In the genomic region with DNA sequence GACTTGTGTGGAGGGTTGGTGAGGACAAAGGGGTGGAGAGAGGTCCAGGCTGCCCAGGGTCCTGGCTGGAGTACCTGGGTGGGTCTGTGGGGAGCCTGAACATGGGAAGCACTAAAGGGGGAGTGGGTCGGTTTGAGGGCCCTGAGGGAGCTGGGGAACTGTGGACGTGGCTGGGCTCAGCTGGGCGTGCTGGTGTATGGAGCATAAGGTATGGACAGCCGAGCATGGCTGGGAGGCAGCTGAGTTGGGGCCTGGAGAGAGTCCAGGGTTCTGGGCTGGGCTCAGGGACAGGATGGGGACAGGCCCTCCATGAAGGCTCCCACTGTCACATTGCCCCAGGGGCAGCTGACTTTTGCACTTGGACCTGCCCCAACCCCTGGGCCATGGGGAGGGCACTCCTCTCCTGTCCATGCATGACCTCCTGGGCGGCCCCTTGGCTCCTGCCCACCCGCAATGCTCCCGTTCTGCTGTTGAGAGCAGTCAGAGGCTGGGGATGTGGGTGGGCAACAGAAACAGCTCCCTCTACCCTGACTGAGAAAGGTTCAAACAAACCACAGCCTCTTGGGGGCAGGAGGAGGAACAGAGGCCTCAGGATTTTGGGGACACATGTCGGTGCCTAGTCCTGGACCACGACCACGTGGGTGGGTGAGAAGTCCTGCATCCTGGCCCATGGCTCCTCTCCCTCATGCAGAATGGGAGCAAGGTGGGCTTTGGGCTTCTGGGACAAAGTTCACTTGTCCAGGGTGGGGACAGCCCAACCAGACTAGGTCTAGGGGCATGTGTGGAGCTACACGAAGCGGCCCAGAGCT, we compare ENCODE assay signal across 17 cellular contexts. TPM values are rescaled to one million over a fixed set of nuclear protein-coding genes. Genes with fewer than 3 reads are reported as not detected.
DNase-seq lines count a peak whose midpoint lies in the region; ATAC-seq, FAIRE-seq and TF ChIP-seq lines count a peak whose summit lies in the region.
"Had no signal": no experiment of that assay in that cellular context is flagged by ENCODE, and none has a peak within 500 bp of the region (broad histone marks: within the 10 kb centered on the region; RNA-seq: fewer than 3 reads in every experiment).

No MANE protein-coding gene starts in this region.

- H3K36me3 Mint-ChIP-seq in MCF 10A (ENCODE audit: insufficient read depth, unreplicated experiment) = peaks cover 11% of the 10 kb centered on the region
- no peaks in the 10 kb centered on the region for H3K36me3 Mint-ChIP-seq in IgD-negative memory B cell
- peaks cover 5% of the 10 kb centered on the region for H3K36me3 Mint-ChIP-seq in stimulated activated effector memory CD8-positive, alpha-beta T cell treated with anti-CD3 and anti-CD28 coated beads, Interleukin-12 subunit alpha, Interleukin-12 subunit beta, amount 100 ng/mL, for 72 hours

- 76% methylated on average over 7 of the region's 12 CpGs for WGBS in mammary epithelial cell (ENCODE audit: low coverage, missing lambda C conversion rate)

- H2AFZ ChIP-seq in mammary epithelial cell (ENCODE audit: low read depth, low read length) (no peak overlapping the region), endothelial cell of umbilical vein (ENCODE audit: low read depth, low read length) (no peak overlapping the region)

- no peaks in the 10 kb centered on the region for H3K27me3 Mint-ChIP-seq in MCF 10A (ENCODE audit: insufficient read depth, unreplicated experiment)
- H3K27me3 Mint-ChIP-seq in IgD-negative memory B cell = peaks cover 12% of the 10 kb centered on the region

- no peak for FAIRE-seq in endothelial cell of umbilical vein (lab: Jason Lieb, UNC)
- FAIRE-seq: H54 had no signal

- in situ Hi-C loops in mammary epithelial cell (cut with MboI; ENCODE audit: low sequenced_read_pairs in 2 of 2) = no loop called here

- H3K9me3 Mint-ChIP-seq in MCF 10A (ENCODE audit: unreplicated experiment) (no peaks in the 10 kb centered on the region), IgD-negative memory B cell (no peaks in the 10 kb centered on the region)
- H3K9me3 Mint-ChIP-seq in stimulated activated effector memory CD8-positive, alpha-beta T cell treated with anti-CD3 and anti-CD28 coated beads, Interleukin-12 subunit alpha, Interleukin-12 subunit beta, amount 100 ng/mL, for 72 hours = no peaks in the 10 kb centered on the region

- no peak for ATAC-seq in stimulated activated effector memory CD8-positive, alpha-beta T cell treated with anti-CD3 and anti-CD28 coated beads, Interleukin-12 subunit alpha, Interleukin-12 subunit beta, amount 100 ng/mL, for 72 hours
- ATAC-seq in esophagus mucosa = no peak

- dilution Hi-C loops in mammary epithelial cell (cut with HindIII; ENCODE audit: low sequenced_read_pairs) = no loop called here
- dilution Hi-C loops in endothelial cell of umbilical vein (cut with MboI; ENCODE audit: extremely low pct_ligation_motif_present, low sequenced_read_pairs) = no loop called here

- TF ChIP-seq CTCF in MCF 10A (IDR thresholded peaks at IDR 0.05; ENCODE audit: unreplicated experiment) = no peak
- no peak for TF ChIP-seq CTCF in mammary epithelial cell (conservative IDR thresholded peaks at IDR 0.05 in 1 of 2, IDR thresholded peaks at IDR 0.05 in 1 of 2; ENCODE audit: extremely low read depth in 1 of 2, insufficient read depth in 1 of 2, low read depth in 1 of 2, low read length in 2 of 2)
- no peak for TF ChIP-seq CTCF in endothelial cell of umbilical vein (IDR thresholded peaks at IDR 0.05; ENCODE audit: extremely low read depth in 1 of 2, insufficient read depth in 1 of 2, low read depth in 1 of 2, low read length in 2 of 2)

- H3K4me3 Mint-ChIP-seq in MCF 10A (ENCODE audit: unreplicated experiment) (peak overlapping the region; percentile 14), IgD-negative memory B cell (peak overlapping the region; percentile 33 to 58 (median 42))
- H3K4me3 Mint-ChIP-seq in stimulated activated effector memory CD8-positive, alpha-beta T cell treated with anti-CD3 and anti-CD28 coated beads, Interleukin-12 subunit alpha, Interleukin-12 subunit beta, amount 100 ng/mL, for 72 hours = peak overlapping the region; percentile 71

- no TSS peak for BruUV-seq in MCF 10A (replicated peaks; lab: Mats Ljungman, UMichigan)
- BruUV-seq in mammary epithelial cell (replicated peaks; lab: Mats Ljungman, UMichigan) = no TSS peak
- BruUV-seq in endothelial cell of umbilical vein (replicated peaks; lab: Mats Ljungman, UMichigan) = no TSS peak

- H3K4me1 ChIP-seq in mammary epithelial cell (ENCODE audit: insufficient read depth, low read length) (peaks cover 22% of the 10 kb centered on the region), endothelial cell of umbilical vein (ENCODE audit: control insufficient read depth, extremely low read depth, insufficient read depth, low read length) (peaks cover 55% of the 10 kb centered on the region)

- no peak overlapping the region for H3K4me3 ChIP-seq in mammary epithelial cell (replicated peaks in 1 of 3; ENCODE audit: insufficient read depth in 1 of 3, low read depth in 2 of 3, low read length in 3 of 3)
- no peak overlapping the region for H3K4me3 ChIP-seq in endothelial cell of umbilical vein (replicated peaks in 1 of 3; ENCODE audit: insufficient read depth in 1 of 3, low read depth in 1 of 3, low read length in 3 of 3)
- H3K4me3 ChIP-seq: uterus had no signal

- DNase-seq in MCF 10A (ENCODE audit: unreplicated experiment) (no peak), mammary epithelial cell (no peak), endothelial cell of umbilical vein (ENCODE audit: low read depth, low spot score) (no peak), AML-193 (lab: John Stamatoyannopoulos, UW) (no peak)
- DNase-seq in stimulated activated effector memory CD8-positive, alpha-beta T cell treated with anti-CD3 and anti-CD28 coated beads, Interleukin-12 subunit alpha, Interleukin-12 subunit beta, amount 100 ng/mL, for 72 hours (ENCODE audit: low spot score in 2 of 2) = no peak
- DNase-seq: activated naive CD4-positive, alpha-beta T cell treated with Interleukin-2 at 50 U/mL for 16 hours; DND-41; foreskin melanocyte; mesendoderm; NCI-H1048; RPMI8226; stimulated activated naive CD4-positive, alpha-beta T cell treated with Interleukin-2 at 50 U/mL for 16 hours; uterus had no signal

- TF ChIP-seq POLR2A in endothelial cell of umbilical vein (IDR thresholded peaks at IDR 0.05; ENCODE audit: low read depth, low read length) = no peak

- POLR2A ChIA-PET in MCF 10A (lab: Yijun Ruan, JAX) (interaction anchor here (0.5 to 3.8 kb wide), 11 partner anchors 9 to 1690 kb away, joined by 3 to 26 read pairs (median 3); a partner anchor contains a TSS), endothelial cell of umbilical vein (lab: Charles Lee) (interaction anchor here (1.6 to 2.3 kb wide), 3 partner anchors 10 to 17 kb away, joined by 4 to 21 read pairs (median 9); no protein-coding TSS in a partner anchor)

- CTCF ChIA-PET in MCF 10A (lab: Yijun Ruan, JAX) (interaction anchor here (0.6 to 10.8 kb wide), 16 partner anchors 10 to 501 kb away, joined by 3 to 284 read pairs (median 8); a partner anchor contains a TSS), mammary epithelial cell (lab: Charles Lee; ENCODE audit: low non-redundant PET) (no interaction called here), endothelial cell of umbilical vein (lab: Charles Lee) (interaction anchor here (1.1 to 7.5 kb wide), 7 partner anchors 12 to 80 kb away, joined by 5 to 412 read pairs (median 21); a partner anchor contains a TSS)

- H3K36me3 ChIP-seq in mammary epithelial cell (ENCODE audit: insufficient read depth, low read length) (no peaks in the 10 kb centered on the region), endothelial cell of umbilical vein (ENCODE audit: control insufficient read depth in 2 of 2, extremely low read depth in 1 of 2, insufficient read depth in 2 of 2, low read length in 2 of 2) (no peaks in the 10 kb centered on the region)
- H3K36me3 ChIP-seq: uterus had no signal

- peaks cover 20% of the 10 kb centered on the region for H3K4me1 Mint-ChIP-seq in MCF 10A (ENCODE audit: insufficient read depth, unreplicated experiment)
- peaks cover 2 to 13% (median 5%) of the 10 kb centered on the region in 3 donors for H3K4me1 Mint-ChIP-seq in IgD-negative memory B cell
- H3K4me1 Mint-ChIP-seq in stimulated activated effector memory CD8-positive, alpha-beta T cell treated with anti-CD3 and anti-CD28 coated beads, Interleukin-12 subunit alpha, Interleukin-12 subunit beta, amount 100 ng/mL, for 72 hours = peaks cover 22% of the 10 kb centered on the region

- H3K27ac ChIP-seq in mammary epithelial cell (ENCODE audit: insufficient read depth, low read depth, low read length) = no peak overlapping the region
- no peak overlapping the region for H3K27ac ChIP-seq in endothelial cell of umbilical vein (ENCODE audit: insufficient read depth, low read depth, low read length)
- H3K27ac ChIP-seq: uterus had no signal

- H3K9me1 ChIP-seq in endothelial cell of umbilical vein (replicated peaks; ENCODE audit: control insufficient read depth, extremely low read depth, insufficient read depth, low read length) = no peaks in the 10 kb centered on the region

- H3K27me3 ChIP-seq in mammary epithelial cell (ENCODE audit: insufficient read depth, low read length) (no peaks in the 10 kb centered on the region), endothelial cell of umbilical vein (ENCODE audit: control insufficient read depth in 2 of 2, insufficient read depth in 2 of 2, low read length in 2 of 2) (no peaks in the 10 kb centered on the region)

- H3K9me3 ChIP-seq in mammary epithelial cell (replicated peaks; ENCODE audit: insufficient read depth, low read length) (no peaks in the 10 kb centered on the region), endothelial cell of umbilical vein (replicated peaks; ENCODE audit: control insufficient read depth, insufficient read depth, low read length) (no peaks in the 10 kb centered on the region)
- H3K9me3 ChIP-seq: uterus had no signal

- H3K27ac Mint-ChIP-seq in MCF 10A (ENCODE audit: low read depth, unreplicated experiment) (peak overlapping the region; percentile 35), IgD-negative memory B cell (peak overlapping the region in 1 of 3 donors; percentile 77)
- H3K27ac Mint-ChIP-seq in stimulated activated effector memory CD8-positive, alpha-beta T cell treated with anti-CD3 and anti-CD28 coated beads, Interleukin-12 subunit alpha, Interleukin-12 subunit beta, amount 100 ng/mL, for 72 hours = peak overlapping the region; percentile 67

- intact Hi-C loops in MCF 10A (cut with micrococcal nuclease) = no loop called here
- intact Hi-C loops in mammary epithelial cell (cut with micrococcal nuclease) = no loop called here
- intact Hi-C loops in endothelial cell of umbilical vein (cut with micrococcal nuclease) = no loop called here

- H3K4me2 ChIP-seq in mammary epithelial cell (ENCODE audit: insufficient read depth, low read depth, low read length) (no peak overlapping the region), endothelial cell of umbilical vein (ENCODE audit: insufficient read depth, low read length) (no peak overlapping the region)

- H3K79me2 ChIP-seq in mammary epithelial cell (ENCODE audit: insufficient read depth, low read length) = no peaks in the 10 kb centered on the region
- H3K79me2 ChIP-seq in endothelial cell of umbilical vein (ENCODE audit: control insufficient read depth, insufficient read depth, low read length) = no peaks in the 10 kb centered on the region

- H4K20me1 ChIP-seq in mammary epithelial cell (ENCODE audit: insufficient read depth, low read length) = no peaks in the 10 kb centered on the region
- no peaks in the 10 kb centered on the region for H4K20me1 ChIP-seq in endothelial cell of umbilical vein (replicated peaks; ENCODE audit: control insufficient read depth, extremely low read depth, insufficient read depth, low read length)

- no peak overlapping the region for H3K9ac ChIP-seq in mammary epithelial cell (ENCODE audit: insufficient read depth, low read length)
- H3K9ac ChIP-seq in endothelial cell of umbilical vein (replicated peaks; ENCODE audit: extremely low read depth, insufficient read depth, low read length) = no peak overlapping the region

RNA-seq across cellular contexts. Expression of a gene that starts 4.5 kb away (rescaled TPM):
- total RNA-seq in MCF 10A (2022) (1.1 and 2.0 TPM in 2 replicates), mammary epithelial cell (1 to 10 TPM in 1 of 2 donors, under 1 TPM in 1; 0.67 to 1.0 TPM), endothelial cell of umbilical vein (5.8 and 6.0 TPM in 2 replicates), esophagus mucosa (0.88 TPM)
- polyA plus RNA-seq in mammary epithelial cell (0.03 TPM), IgD-negative memory B cell (not detected), endothelial cell of umbilical vein (2.8 and 4.5 TPM in 2 replicates)
- polyA minus RNA-seq in mammary epithelial cell (not detected), endothelial cell of umbilical vein (1.0 and 1.5 TPM in 2 replicates)
- polyA plus RNA-seq in endothelial cell of umbilical vein (2011; cell fraction: cytosol; rRNA removed) = 0.79 and 1.2 TPM in 2 replicates
- 2.4 and 2.8 TPM in 2 replicates for polyA plus RNA-seq in endothelial cell of umbilical vein (2011; cell fraction: nucleus; rRNA removed)
- polyA plus RNA-seq in endothelial cell of umbilical vein (2012) = 0.66 and 1.6 TPM in 2 replicates
- 1.7 TPM for polyA minus RNA-seq in endothelial cell of umbilical vein (2011; cell fraction: cytosol; rRNA and poly(A)+ RNA removed)
- 2.2 and 4.4 TPM in 2 replicates for polyA minus RNA-seq in endothelial cell of umbilical vein (2011; cell fraction: nucleus; rRNA and poly(A)+ RNA removed)

RNA-seq across cellular contexts. Expression of a gene that starts 9.0 kb away (rescaled TPM):
- total RNA-seq in MCF 10A (2022) (0.16 and 0.22 TPM in 2 replicates), mammary epithelial cell (under 1 TPM in 1 of 2 donors, not detected in 1; 0.16 TPM), endothelial cell of umbilical vein (175 and 211 TPM in 2 replicates), esophagus mucosa (5.4 TPM)
- polyA plus RNA-seq in mammary epithelial cell (not detected), IgD-negative memory B cell (not detected), endothelial cell of umbilical vein (20.9 and 21.8 TPM in 2 replicates)
- polyA minus RNA-seq in mammary epithelial cell (not detected), endothelial cell of umbilical vein (3.7 and 6.5 TPM in 2 replicates)
- 10.8 and 19.2 TPM in 2 replicates for polyA plus RNA-seq in endothelial cell of umbilical vein (2011; cell fraction: cytosol; rRNA removed)
- 9.0 and 10.9 TPM in 2 replicates for polyA plus RNA-seq in endothelial cell of umbilical vein (2011; cell fraction: nucleus; rRNA removed)
- 23.0 and 49.2 TPM in 2 replicates for polyA plus RNA-seq in endothelial cell of umbilical vein (2012)
- 2.9 TPM for polyA minus RNA-seq in endothelial cell of umbilical vein (2011; cell fraction: cytosol; rRNA and poly(A)+ RNA removed)
- 4.4 and 13.0 TPM in 2 replicates for polyA minus RNA-seq in endothelial cell of umbilical vein (2011; cell fraction: nucleus; rRNA and poly(A)+ RNA removed)
- polyA plus RNA-seq: BJ had no signal

RNA-seq across cellular contexts. Expression of a gene that starts 22.6 kb away (rescaled TPM):
- total RNA-seq in MCF 10A (2022) (30.8 and 39.7 TPM in 2 replicates), mammary epithelial cell (10 to 100 TPM; 15.7 to 37.9 TPM), endothelial cell of umbilical vein (65.5 and 71.3 TPM in 2 replicates), esophagus mucosa (6.8 TPM)
- polyA plus RNA-seq in mammary epithelial cell (15.6 TPM), IgD-negative memory B cell (41.3 TPM), endothelial cell of umbilical vein (53.1 and 56.0 TPM in 2 replicates)
- polyA minus RNA-seq in mammary epithelial cell (26.4 TPM), endothelial cell of umbilical vein (24.5 and 35.3 TPM in 2 replicates)
- polyA plus RNA-seq in endothelial cell of umbilical vein (2011; cell fraction: cytosol; rRNA removed) = 37.0 and 47.4 TPM in 2 replicates
- 97.1 and 136 TPM in 2 replicates for polyA plus RNA-seq in endothelial cell of umbilical vein (2011; cell fraction: nucleus; rRNA removed)
- 46.9 and 80.2 TPM in 2 replicates for polyA plus RNA-seq in endothelial cell of umbilical vein (2012)
- 19.4 TPM for polyA minus RNA-seq in endothelial cell of umbilical vein (2011; cell fraction: cytosol; rRNA and poly(A)+ RNA removed)
- 15.8 and 34.4 TPM in 2 replicates for polyA minus RNA-seq in endothelial cell of umbilical vein (2011; cell fraction: nucleus; rRNA and poly(A)+ RNA removed)

RNA-seq across cellular contexts. Expression of a gene that starts 38.9 kb away (rescaled TPM):
- 8.2 and 8.8 TPM in 2 replicates for total RNA-seq in MCF 10A (2022)
- 10 to 100 TPM in 1 of 2 donors, 1 to 10 TPM in 1; 9.5 to 15.9 TPM for total RNA-seq in mammary epithelial cell
- 13.9 TPM for polyA plus RNA-seq in mammary epithelial cell
- 8.8 TPM for polyA minus RNA-seq in mammary epithelial cell
- polyA plus RNA-seq in IgD-negative memory B cell = 202 TPM
- 27.8 and 28.3 TPM in 2 replicates for total RNA-seq in endothelial cell of umbilical vein
- polyA plus RNA-seq in endothelial cell of umbilical vein = 33.7 and 69.6 TPM in 2 replicates
- polyA plus RNA-seq in endothelial cell of umbilical vein (2011; cell fraction: cytosol; rRNA removed) = 21.3 and 30.8 TPM in 2 replicates
- polyA plus RNA-seq in endothelial cell of umbilical vein (2011; cell fraction: nucleus; rRNA removed) = 12.0 and 13.9 TPM in 2 replicates
- polyA plus RNA-seq in endothelial cell of umbilical vein (2012) = 24.7 and 27.7 TPM in 2 replicates
- polyA minus RNA-seq in endothelial cell of umbilical vein = 14.0 and 19.0 TPM in 2 replicates
- 16.2 TPM for polyA minus RNA-seq in endothelial cell of umbilical vein (2011; cell fraction: cytosol; rRNA and poly(A)+ RNA removed)
- 4.2 and 5.7 TPM in 2 replicates for polyA minus RNA-seq in endothelial cell of umbilical vein (2011; cell fraction: nucleus; rRNA and poly(A)+ RNA removed)
- total RNA-seq in esophagus mucosa = 6.1 TPM

RNA-seq across cellular contexts. Expression of a gene that starts 39.4 kb away (rescaled TPM):
- total RNA-seq in MCF 10A (2022) = 0.12 and 0.15 TPM in 2 replicates
- total RNA-seq in mammary epithelial cell = under 1 TPM; 0.38 to 0.50 TPM
- 0.24 TPM for polyA plus RNA-seq in mammary epithelial cell
- polyA minus RNA-seq in mammary epithelial cell = 0.21 TPM
- 3.7 TPM for polyA plus RNA-seq in IgD-negative memory B cell
- 1.9 and 2.2 TPM in 2 replicates for total RNA-seq in endothelial cell of umbilical vein
- 2.0 and 2.6 TPM in 2 replicates for polyA plus RNA-seq in endothelial cell of umbilical vein
- 1.3 and 1.8 TPM in 2 replicates for polyA plus RNA-seq in endothelial cell of umbilical vein (2011; cell fraction: cytosol; rRNA removed)
- 1.8 and 2.3 TPM in 2 replicates for polyA plus RNA-seq in endothelial cell of umbilical vein (2011; cell fraction: nucleus; rRNA removed)
- polyA plus RNA-seq in endothelial cell of umbilical vein (2012) = 2.3 and 5.2 TPM in 2 replicates
- 2.3 and 3.7 TPM in 2 replicates for polyA minus RNA-seq in endothelial cell of umbilical vein
- not detected for polyA minus RNA-seq in endothelial cell of umbilical vein (2011; cell fraction: cytosol; rRNA and poly(A)+ RNA removed)
- 0.43 and 0.91 TPM in 2 replicates for polyA minus RNA-seq in endothelial cell of umbilical vein (2011; cell fraction: nucleus; rRNA and poly(A)+ RNA removed)
- total RNA-seq in esophagus mucosa = 0.12 TPM

Comparison
In these comparisons a context has a peak if more than half of its experiments do, and no peak if none do; other contexts are left out.
1. H3K4me3 Mint-ChIP-seq: peak in every context shown above with its lines; median percentile 71 in stimulated activated effector memory CD8-positive, alpha-beta T cell treated with anti-CD3 and anti-CD28 coated beads, Interleukin-12 subunit alpha, Interleukin-12 subunit beta, amount 100 ng/mL, for 72 hours; 42 in IgD-negative memory B cell; 14 in MCF 10A.
2. RNA of a gene that starts 9.0 kb away (total RNA-seq): 175 to 211 TPM in endothelial cell of umbilical vein; 5.4 TPM in esophagus mucosa (single experiment), 0.16 TPM in mammary epithelial cell and 0.16 to 0.22 TPM in MCF 10A; every median in the first group is over 10 times any median in the second.